Comparison of ENCODE assay signal across 9 cellular contexts in genomic region chr21:43827015-43827611, GRCh38. TPM values are rescaled to one million over a fixed set of nuclear protein-coding genes. Genes with fewer than 3 reads are reported as not detected.
DNase-seq lines count a peak whose midpoint lies in the region; ATAC-seq and TF ChIP-seq lines count a peak whose summit lies in the region.
"Had no signal": no experiment of that assay in that cellular context is flagged by ENCODE, and none has a peak within 500 bp of the region (broad histone marks: within the 10 kb centered on the region; RNA-seq: fewer than 3 reads in every experiment).

No MANE protein-coding gene starts in this region.

- 21 to 34% (median 22%) methylated on average over 18 of the region's 18 CpGs for WGBS in psoas muscle, 3 donors

- H3K4me1 ChIP-seq in NT2/D1 (ENCODE audit: insufficient read depth, insufficient read length): peaks cover 16% of the 10 kb centered on the region
- H3K4me1 ChIP-seq in psoas muscle: peaks cover 18% of the 10 kb centered on the region

- DNase-seq in GM03348 (ENCODE audit: low spot score): peak; percentile 46
- DNase-seq in NT2/D1 (ENCODE audit: low read depth, low spot score): no peak
- peak; percentile 53 for DNase-seq in fibroblast of gingiva (ENCODE audit: low read depth)
- peak; percentile 64 to 83 for DNase-seq in psoas muscle
- no peak for DNase-seq in putamen (ENCODE audit: low spot score)
- no peak for DNase-seq in NCI-H2081 treated with DMSO at 0.1 percent for 48 hours (lab: John Stamatoyannopoulos, UW)
- no peak for DNase-seq in SKM-1 treated with dmso at 0.1 percent for 144 hours (lab: John Stamatoyannopoulos, UW; ENCODE audit: unreplicated experiment)
- DNase-seq: NCI-H1694 had no signal

- H3K36me3 ChIP-seq in NT2/D1 (ENCODE audit: insufficient read depth, insufficient read length, low read length): no peaks in the 10 kb centered on the region
- H3K36me3 ChIP-seq in psoas muscle (ENCODE audit: insufficient read depth in 1 of 2, low read depth in 1 of 2): no peaks in the 10 kb centered on the region

- H3K27ac ChIP-seq in psoas muscle: peak overlapping the region; percentile 67

- no peaks in the 10 kb centered on the region for H3K27me3 ChIP-seq in NT2/D1 (ENCODE audit: insufficient read depth, insufficient read length)
- peaks cover 0 to 3% (median under 1%) of the 10 kb centered on the region in 3 donors for H3K27me3 ChIP-seq in psoas muscle (ENCODE audit: insufficient read depth in 3 of 3, low read length in 2 of 3)

- no peak for TF ChIP-seq CTCF in psoas muscle (IDR thresholded peaks at IDR 0.05)

- H3K9me3 ChIP-seq in NT2/D1 (ENCODE audit: insufficient read depth, low read length) (no peaks in the 10 kb centered on the region), psoas muscle (no peaks in the 10 kb centered on the region)

- peak; percentile 61 to 81 (median 72) for ATAC-seq in psoas muscle
- no peak for ATAC-seq in HG02588 (IDR thresholded peaks at IDR 0.05; ENCODE audit: unreplicated experiment)

- intact Hi-C loops in psoas muscle (cut with DNase I): loop anchor here in 1 of 2 donors (5.0 kb wide), 1 partner anchor 35 kb away; no protein-coding TSS in a partner anchor

- H3K9ac ChIP-seq in NT2/D1 (ENCODE audit: insufficient read length, low read depth): peak overlapping the region; percentile 1

- no peak overlapping the region for H3K4me3 ChIP-seq in NT2/D1 (ENCODE audit: insufficient read length, low read depth)
- H3K4me3 ChIP-seq in psoas muscle: no peak overlapping the region

RNA-seq across cellular contexts. Expression of gene RRP1, which starts 37.7 kb away (rescaled TPM):
- total RNA-seq in psoas muscle: 10 to 100 TPM in 3 of 4 donors, 1 to 10 TPM in 1; 9.5 to 29.7 (median 19.2) TPM
- polyA plus RNA-seq in psoas muscle: 10 to 100 TPM; 14.7 to 22.0 (median 16.3) TPM

RNA-seq across cellular contexts. Expression of gene AGPAT3, which starts 37.9 kb away (rescaled TPM):
- 100 to 1,000 TPM in 1 of 4 donors, 10 to 100 TPM in 3; 47.9 to 117 (median 64.4) TPM for total RNA-seq in psoas muscle
- polyA plus RNA-seq in psoas muscle: 10 to 100 TPM; 28.4 to 70.0 (median 35.7) TPM

RNA-seq across cellular contexts. Expression of gene CSTB, which starts 51.0 kb away (rescaled TPM):
- total RNA-seq in psoas muscle: 10 to 100 TPM; 16.0 to 24.8 (median 20.7) TPM
- 10 to 100 TPM; 16.7 to 35.2 (median 25.2) TPM for polyA plus RNA-seq in psoas muscle

Comparison
In these comparisons a context has a peak if more than half of its experiments do, and no peak if none do; other contexts are left out.
1. DNase-seq: peak in GM03348 (single experiment), fibroblast of gingiva (single experiment) and psoas muscle (2 of 2); none in NT2/D1 (single experiment), putamen (single experiment), NCI-H2081 treated with DMSO at 0.1 percent for 48 hours (single experiment) and SKM-1 treated with dmso at 0.1 percent for 144 hours (single experiment).